ENCODE assay signal across 26 cellular contexts in genomic region chrY:14822196-14822595, GRCh38.
A peak's percentile ranks its signal among the peaks of the same experiment; 100 is the strongest.
DNase-seq lines count a peak whose midpoint lies in the region; ATAC-seq and TF ChIP-seq lines count a peak whose summit lies in the region.
"Had no signal": no experiment of that assay in that cellular context is flagged by ENCODE, and none has a peak within 500 bp of the region (broad histone marks: within the 10 kb centered on the region; RNA-seq: fewer than 3 reads in every experiment).

No MANE protein-coding gene starts in this region.

- TF ChIP-seq CTCF in fibroblast of pulmonary artery (IDR thresholded peaks at IDR 0.05; ENCODE audit: low read length, missing control alignments): no peak

- no peak overlapping the region for H3K4me3 ChIP-seq in fibroblast of pulmonary artery (replicated peaks; ENCODE audit: low read depth, low read length)
- H3K4me3 ChIP-seq: HAP-1, mucosa of descending colon, pancreas, right lobe of liver had no signal

- no peak for ATAC-seq in HG02885 (IDR thresholded peaks at IDR 0.05; ENCODE audit: poor library complexity, unreplicated experiment)
- ATAC-seq in GM18867 (IDR thresholded peaks at IDR 0.05; ENCODE audit: unreplicated experiment): no peak
- ATAC-seq: mucosa of descending colon; pancreas; right lobe of liver; stimulated activated memory B cell treated with anti-CD40 and anti-IgM and Interleukin-4, amounts not matched to agents 10 μg/mL and 1 μg/mL and 100 μg/mL, for 72 hours had no signal

- peak; percentile 48 for DNase-seq in AG20443 (ENCODE audit: low spot score)
- peak; percentile 48 for DNase-seq in HT1080 (ENCODE audit: low read depth)
- peak; percentile 66 for DNase-seq in fibroblast of pulmonary artery (ENCODE audit: low read depth)
- DNase-seq in putamen (ENCODE audit: low spot score): peak; percentile 58
- no peak for DNase-seq in SHP77 treated with DMSO at 0.1 percent for 48 hours (lab: John Stamatoyannopoulos, UW)
- DNase-seq in NK-92 treated with Interleukin-12 subunit alpha and Interleukin-12 subunit beta, amount 100 ng/mL, for 24 hours (lab: John Stamatoyannopoulos, UW): no peak
- DNase-seq: activated CD4-positive, alpha-beta T cell treated with anti-CD3 and anti-CD28 coated beads for 48 hours; activated gamma-delta T cell; activated naive CD8-positive, alpha-beta T cell treated with anti-CD3 and anti-CD28 coated beads, Interleukin-2, amount 10 ng/mL, durations not matched to agents 7 days and 5 days; activated T-cell treated with anti-CD3 and anti-CD28 coated beads, Interleukin-2, amount 50 U/mL, for 24 hours; CD8-positive, alpha-beta memory T cell; DMS 273 treated with DMSO at 0.1 percent for 48 hours; GF-D8; kidney; mucosa of descending colon; NCI-H1436 treated with DMSO at 0.1 percent for 48 hours; NCI-H510A; nephron progenitor cell; OCI-M1; pancreas; right lobe of liver; stimulated activated CD4-positive, alpha-beta T cell treated with anti-CD3 and anti-CD28 coated beads, Interleukin-4, amount 100 ng/mL, for 24 hours had no signal

Comparison
In these comparisons a context has a peak if more than half of its experiments do, and no peak if none do; other contexts are left out.
1. DNase-seq: peak in AG20443 (single experiment), HT1080 (single experiment), fibroblast of pulmonary artery (single experiment) and putamen (single experiment); none in SHP77 treated with DMSO at 0.1 percent for 48 hours (single experiment) and NK-92 treated with Interleukin-12 subunit alpha and Interleukin-12 subunit beta, amount 100 ng/mL, for 24 hours (single experiment).